ENCODE assay signal across 22 cellular contexts in genomic region chr1:204574016-204574855, GRCh38. TPM values are rescaled to one million over a fixed set of nuclear protein-coding genes. Genes with fewer than 3 reads are reported as not detected.
DNase-seq lines count a peak whose midpoint lies in the region; ATAC-seq, FAIRE-seq and TF ChIP-seq lines count a peak whose summit lies in the region.
"Had no signal": no experiment of that assay in that cellular context is flagged by ENCODE, and none has a peak within 500 bp of the region (broad histone marks: within the 10 kb centered on the region; RNA-seq: fewer than 3 reads in every experiment).

No MANE protein-coding gene starts in this region.

- intact Hi-C loops in left lung (cut with DNase I), result loop anchor here in 1 of 2 donors (10.0 kb wide), 1 partner anchor 191 kb away; no protein-coding TSS in a partner anchor

- H3K4me2 ChIP-seq in astrocyte (ENCODE audit: low read length), result peak overlapping the region; percentile 32
- H3K4me2 ChIP-seq: smooth muscle cell had no signal

- H2AFZ ChIP-seq in astrocyte (ENCODE audit: low read depth, low read length), result no peak overlapping the region

- H3K27me3 Mint-ChIP-seq in astrocyte (ENCODE audit: low read depth, unreplicated experiment) (peaks cover 18% of the 10 kb centered on the region), mesothelial cell of epicardium (ENCODE audit: low read depth) (peaks cover 3% of the 10 kb centered on the region)
- H3K27me3 Mint-ChIP-seq: activated CD4-positive, alpha-beta memory T cell treated with anti-CD3 and anti-CD28 coated beads for 36 hours; activated naive CD4-positive, alpha-beta T cell treated with anti-CD3 and anti-CD28 coated beads, Interleukin-2, amount 10 ng/mL, durations not matched to agents 7 days and 5 days; naive thymus-derived CD4-positive, alpha-beta T cell had no signal

- H3K9me3 Mint-ChIP-seq in astrocyte (ENCODE audit: unreplicated experiment), result peaks cover 4% of the 10 kb centered on the region
- no peaks in the 10 kb centered on the region for H3K9me3 Mint-ChIP-seq in mesothelial cell of epicardium
- H3K9me3 Mint-ChIP-seq: activated CD4-positive, alpha-beta memory T cell treated with anti-CD3 and anti-CD28 coated beads for 36 hours; activated naive CD4-positive, alpha-beta T cell treated with anti-CD3 and anti-CD28 coated beads, Interleukin-2, amount 10 ng/mL, durations not matched to agents 7 days and 5 days had no signal

- peak; percentile 63 for FAIRE-seq in D721Med (lab: Jason Lieb, UNC)
- FAIRE-seq in astrocyte (lab: Jason Lieb, UNC), result no peak
- FAIRE-seq: colon, endometrium, G401.6, GM12892, HepG2 had no signal

- H3K27me3 ChIP-seq in H7 (ENCODE audit: control insufficient read depth, insufficient read depth, low read length) (no peaks in the 10 kb centered on the region), astrocyte (ENCODE audit: insufficient read depth, low read length) (peaks cover 5% of the 10 kb centered on the region), left lung (no peaks in the 10 kb centered on the region)

- H3K4me1 Mint-ChIP-seq in astrocyte (ENCODE audit: low read depth, unreplicated experiment), result peaks cover 34% of the 10 kb centered on the region
- peaks cover 51% of the 10 kb centered on the region for H3K4me1 Mint-ChIP-seq in mesothelial cell of epicardium

- H3K36me3 Mint-ChIP-seq in astrocyte (ENCODE audit: low read depth, unreplicated experiment) (peaks cover 2% of the 10 kb centered on the region), mesothelial cell of epicardium (peaks cover 2% of the 10 kb centered on the region)

- H3K27ac Mint-ChIP-seq in astrocyte (ENCODE audit: unreplicated experiment) (peak overlapping the region; percentile 48), mesothelial cell of epicardium (peak overlapping the region; percentile 45)

- H3K4me3 ChIP-seq in H7 (ENCODE audit: insufficient read depth, low read depth, low read length) (no peak overlapping the region), astrocyte (ENCODE audit: insufficient read depth, low read depth, low read length) (no peak overlapping the region), left lung (no peak overlapping the region)
- H3K4me3 ChIP-seq: lung, smooth muscle cell had no signal

- no peaks in the 10 kb centered on the region for H3K36me3 ChIP-seq in H7 (replicated peaks; ENCODE audit: control insufficient read depth, insufficient read depth, low read length)
- no peaks in the 10 kb centered on the region for H3K36me3 ChIP-seq in astrocyte (ENCODE audit: insufficient read depth, low read length)
- H3K36me3 ChIP-seq in left lung, result peaks cover 0 to 33% of the 10 kb centered on the region in 2 donors

- no peak overlapping the region for H3K9ac ChIP-seq in astrocyte (ENCODE audit: low read length)

- H3K4me1 ChIP-seq in astrocyte (ENCODE audit: insufficient read depth, low read length) (peaks cover 14% of the 10 kb centered on the region), left lung (peaks cover 0 to 13% of the 10 kb centered on the region in 2 donors)

- H3K9me3 ChIP-seq in astrocyte (ENCODE audit: insufficient read depth, low read depth, low read length), result no peaks in the 10 kb centered on the region
- H3K9me3 ChIP-seq in left lung, result no peaks in the 10 kb centered on the region

- TF ChIP-seq CTCF in D721Med (IDR thresholded peaks at IDR 0.05; ENCODE audit: insufficient read depth, missing control alignments) (no peak), astrocyte (IDR thresholded peaks at IDR 0.05; ENCODE audit: insufficient read depth, low read depth, low read length) (no peak), mesothelial cell of epicardium (IDR thresholded peaks at IDR 0.05; ENCODE audit: unreplicated experiment) (no peak), left lung (IDR thresholded peaks at IDR 0.05) (no peak)

- H3K27ac ChIP-seq in astrocyte (ENCODE audit: low read depth, low read length) (no peak overlapping the region), left lung (no peak overlapping the region)

- DNase-seq in D721Med (ENCODE audit: insufficient read length, low spot score), result no peak
- peak; percentile 42 for DNase-seq in H7
- no peak for DNase-seq in astrocyte (ENCODE audit: low read depth)
- DNase-seq in mesothelial cell of epicardium (ENCODE audit: low spot score in 2 of 2, unreplicated experiment in 2 of 2), result no peak
- DNase-seq in kidney glomerular epithelial cell (lab: John Stamatoyannopoulos, UW), result no peak
- DNase-seq in activated naive CD4-positive, alpha-beta T cell treated with anti-CD3 and anti-CD28 coated beads, Interleukin-2, amount 50 U/mL, for 16 hours, result no peak
- no peak for DNase-seq in left lung
- DNase-seq in iPS-NIHi7 (ENCODE audit: extremely low spot score), result no peak
- DNase-seq: activated CD4-positive, alpha-beta memory T cell treated with anti-CD3 and anti-CD28 coated beads for 36 hours; activated naive CD4-positive, alpha-beta T cell treated with anti-CD3 and anti-CD28 coated beads, Interleukin-2, amount 10 ng/mL, durations not matched to agents 7 days and 5 days; Calu3; naive thymus-derived CD4-positive, alpha-beta T cell; NCI-H345; stimulated activated CD4-positive, alpha-beta T cell treated with anti-CD3 and anti-CD28 coated beads, Interleukin-4, amount 100 ng/mL, for 4 hours; substantia nigra had no signal

- H3K79me2 ChIP-seq in astrocyte (ENCODE audit: insufficient read depth, low read length), result no peaks in the 10 kb centered on the region

- no peak overlapping the region for H3K4me3 Mint-ChIP-seq in astrocyte (ENCODE audit: unreplicated experiment)
- H3K4me3 Mint-ChIP-seq in mesothelial cell of epicardium, result no peak overlapping the region
- H3K4me3 Mint-ChIP-seq: activated CD4-positive, alpha-beta memory T cell treated with anti-CD3 and anti-CD28 coated beads for 36 hours; activated naive CD4-positive, alpha-beta T cell treated with anti-CD3 and anti-CD28 coated beads, Interleukin-2, amount 10 ng/mL, durations not matched to agents 7 days and 5 days; naive thymus-derived CD4-positive, alpha-beta T cell had no signal

- no peak for ATAC-seq in left lung
- ATAC-seq: HepG2; naive thymus-derived CD4-positive, alpha-beta T cell had no signal

- H4K20me1 ChIP-seq in astrocyte (ENCODE audit: insufficient read depth, low read length), result no peaks in the 10 kb centered on the region

RNA-seq across cellular contexts. Expression of gene MDM4, which starts 58.0 kb away (rescaled TPM):
- total RNA-seq in H7 (2014; rRNA removed; shearing (Covaris generic)), result 15.9 and 17.6 TPM in 2 replicates
- total RNA-seq in astrocyte, result 38.5 and 41.1 TPM in 2 replicates
- 132 to 154 TPM (median 136 TPM) in 3 replicates for total RNA-seq in mesothelial cell of epicardium
- total RNA-seq in left lung, result 10 to 100 TPM; 46.7 to 82.1 TPM
